ENCODE assay signal across 9 cellular contexts in genomic region chr4:186029731-186030421, GRCh38. TPM values are rescaled to one million over a fixed set of nuclear protein-coding genes. Genes with fewer than 3 reads are reported as not detected.
A peak's percentile ranks its signal among the peaks of the same experiment; 100 is the strongest.
DNase-seq lines count a peak whose midpoint lies in the region; ATAC-seq and TF ChIP-seq lines count a peak whose summit lies in the region.
"Had no signal": no experiment of that assay in that cellular context is flagged by ENCODE, and none has a peak within 500 bp of the region (broad histone marks: within the 10 kb centered on the region; RNA-seq: fewer than 3 reads in every experiment).

No MANE protein-coding gene starts in this region.

- H3K9me3 Mint-ChIP-seq in chondrocyte (ENCODE audit: low read depth): peaks cover 16% of the 10 kb centered on the region

- no peaks in the 10 kb centered on the region for H3K27me3 Mint-ChIP-seq in chondrocyte (ENCODE audit: low read depth)

- DNase-seq in NCI-H1417 treated with DMSO at 0.1 percent for 48 hours (lab: John Stamatoyannopoulos, UW): peak; percentile 15
- no peak for DNase-seq in chondrocyte (ENCODE audit: low spot score)
- peak; percentile 71 for DNase-seq in left kidney (ENCODE audit: low read depth, low spot score)
- DNase-seq in substantia nigra (lab: John Stamatoyannopoulos, UW): peak in 26 of 49 donors; percentile 3 to 54 (median 21)
- DNase-seq in activated gamma-delta T cell (lab: John Stamatoyannopoulos, UW): no peak
- no peak for DNase-seq in RKO (ENCODE audit: low spot score)
- DNase-seq: activated effector memory CD4-positive, alpha-beta T cell treated with Interleukin-2 at 50 U/mL for 16 hours had no signal

- no peak for TF ChIP-seq CTCF in chondrocyte (IDR thresholded peaks at IDR 0.05)

- H3K27ac ChIP-seq in substantia nigra (ENCODE audit: low read depth, low read length, poor library complexity, severe bottlenecking): no peak overlapping the region

- H3K4me1 Mint-ChIP-seq in chondrocyte (ENCODE audit: low read depth): peaks cover 36% of the 10 kb centered on the region

- H3K4me3 Mint-ChIP-seq in chondrocyte (ENCODE audit: unreplicated experiment): peak overlapping the region; percentile 63

- peak overlapping the region; percentile 97 for H3K27ac Mint-ChIP-seq in chondrocyte (ENCODE audit: unreplicated experiment)

- ATAC-seq in GM21360 (IDR thresholded peaks at IDR 0.05; ENCODE audit: unreplicated experiment): no peak
- ATAC-seq in HG03342 (IDR thresholded peaks at IDR 0.05; ENCODE audit: unreplicated experiment): no peak

- H3K36me3 Mint-ChIP-seq in chondrocyte (ENCODE audit: low read depth): peaks cover 5% of the 10 kb centered on the region

RNA-seq across cellular contexts. Expression of gene TLR3, which starts 39.1 kb away (rescaled TPM):
- 3.2 to 7.9 TPM (median 3.4 TPM) in 3 replicates for total RNA-seq in chondrocyte

Comparison
In these comparisons a context has a peak if more than half of its experiments do, and no peak if none do; other contexts are left out.
1. DNase-seq: peak in NCI-H1417 treated with DMSO at 0.1 percent for 48 hours (single experiment), left kidney (single experiment) and substantia nigra (26 of 49); none in chondrocyte (single experiment), activated gamma-delta T cell (single experiment) and RKO (single experiment).